Comparison of ENCODE assay signal across 12 cellular contexts in genomic region chr18:59220784-59221765, GRCh38. TPM values are rescaled to one million over a fixed set of nuclear protein-coding genes. Genes with fewer than 3 reads are reported as not detected.
DNase-seq lines count a peak whose midpoint lies in the region; ATAC-seq, FAIRE-seq and TF ChIP-seq lines count a peak whose summit lies in the region.
"Had no signal": no experiment of that assay in that cellular context is flagged by ENCODE, and none has a peak within 500 bp of the region (broad histone marks: within the 10 kb centered on the region; RNA-seq: fewer than 3 reads in every experiment).

No MANE protein-coding gene starts in this region.

- no peaks in the 10 kb centered on the region for H3K9me3 Mint-ChIP-seq in natural killer cell treated with Interleukin-12 subunit alpha and Interleukin-12 subunit beta and Interleukin-15 and Interleukin-18, amount 100 ng/mL, for 72 hours
- H3K9me3 Mint-ChIP-seq: central memory CD8-positive, alpha-beta T cell had no signal

- POLR2A ChIA-PET in HepG2 (lab: Yijun Ruan, JAX), result no interaction called here

- intact Hi-C loops in HepG2 (cut with micrococcal nuclease; ENCODE audit: unreplicated experiment), result no loop called here

- TF ChIP-seq EP300 in HepG2 (IDR thresholded peaks at IDR 0.05; ENCODE audit: low read depth in 2 of 2, low read length in 2 of 2) (no peak), HepG2 (CRISPR knock-in tag; IDR thresholded peaks at IDR 0.05; ENCODE audit: borderline replicate concordance) (no peak)

- H3K27ac ChIP-seq in SK-N-MC (peak overlapping the region; percentile 75), HepG2 (ENCODE audit: extremely low read length, insufficient read depth, low read length) (no peak overlapping the region)

- no peaks in the 10 kb centered on the region for H4K20me1 ChIP-seq in HepG2 (ENCODE audit: insufficient read depth, low read length)

- H3K36me3 ChIP-seq in ES-I3 (ENCODE audit: insufficient read depth, low read length) (no peaks in the 10 kb centered on the region), SK-N-MC (ENCODE audit: insufficient read depth, low read length) (peaks cover 12% of the 10 kb centered on the region; the same call in 1 of the 2 replicates), HepG2 (replicated peaks in 1 of 2; ENCODE audit: control insufficient read depth in 1 of 2, insufficient read depth in 2 of 2, low read length in 2 of 2) (no peaks in the 10 kb centered on the region)

- peak; percentile 34 for DNase-seq in AG08395 (ENCODE audit: low spot score)
- no peak for DNase-seq in SK-N-MC (ENCODE audit: low read depth, low spot score)
- no peak for DNase-seq in HepG2 (ENCODE audit: low spot score)
- no peak for DNase-seq in natural killer cell treated with Interleukin-12 subunit alpha and Interleukin-12 subunit beta and Interleukin-15 and Interleukin-18, amount 100 ng/mL, for 72 hours (ENCODE audit: low spot score)
- no peak for DNase-seq in NOMO-1 treated with DMSO at 0.1 percent for 48 hours (lab: John Stamatoyannopoulos, UW; ENCODE audit: unreplicated experiment)
- DNase-seq in activated CD4-positive, alpha-beta T cell treated with anti-CD3 and anti-CD28 coated beads, Interleukin-2, amount 50 U/mL, for 1 hour, result no peak

- H3K4me2 ChIP-seq in HepG2 (ENCODE audit: low read depth, low read length), result no peak overlapping the region

- CTCF ChIA-PET in HepG2 (lab: Yijun Ruan, JAX; ENCODE audit: low intra/inter-chr PET ratio, low total read pairs), result no interaction called here

- FAIRE-seq in HepG2 (lab: Jason Lieb, UNC), result no peak
- FAIRE-seq: K562 had no signal

- no peak overlapping the region for H2AFZ ChIP-seq in HepG2 (ENCODE audit: low read length)

- no TSS peak for BruUV-seq in HepG2 (replicated peaks; lab: Mats Ljungman, UMichigan)

- peaks cover 0 to 6% of the 10 kb centered on the region in 2 donors for H3K4me1 Mint-ChIP-seq in natural killer cell treated with Interleukin-12 subunit alpha and Interleukin-12 subunit beta and Interleukin-15 and Interleukin-18, amount 100 ng/mL, for 72 hours (ENCODE audit: low read depth in 2 of 2)
- H3K4me1 Mint-ChIP-seq: central memory CD8-positive, alpha-beta T cell had no signal

- H3K4me3 Mint-ChIP-seq in natural killer cell treated with Interleukin-12 subunit alpha and Interleukin-12 subunit beta and Interleukin-15 and Interleukin-18, amount 100 ng/mL, for 72 hours, result no peak overlapping the region
- H3K4me3 Mint-ChIP-seq: central memory CD8-positive, alpha-beta T cell had no signal

- H3K9ac ChIP-seq in ES-I3 (ENCODE audit: low read depth, low read length) (peak overlapping the region; percentile 46; the same call in 1 of the 2 replicates), SK-N-MC (ENCODE audit: insufficient read length) (peak overlapping the region; percentile 88), HepG2 (ENCODE audit: insufficient read depth, low read depth, low read length) (no peak overlapping the region)

- in situ Hi-C loops in HepG2 (cut with HindIII; ENCODE audit: extremely low pct_ligation_motif_present, low pct_unique_long_range_greater_than_20kb), result no loop called here

- no peaks in the 10 kb centered on the region for H3K79me2 ChIP-seq in HepG2 (ENCODE audit: insufficient read depth, low read length)

- no peak for TF ChIP-seq CTCF in HepG2 (CRISPR knock-in tag; IDR thresholded peaks at IDR 0.05)

- peaks cover 62 to 85% of the 10 kb centered on the region in 2 donors for H3K27me3 Mint-ChIP-seq in natural killer cell treated with Interleukin-12 subunit alpha and Interleukin-12 subunit beta and Interleukin-15 and Interleukin-18, amount 100 ng/mL, for 72 hours

- ATAC-seq in HepG2 (no peak; the same call in 1 of the 3 replicates), HG02610 (IDR thresholded peaks at IDR 0.05; ENCODE audit: unreplicated experiment) (no peak)
- ATAC-seq in natural killer cell treated with Interleukin-12 subunit alpha and Interleukin-12 subunit beta and Interleukin-15 and Interleukin-18, amount 100 ng/mL, for 72 hours, result no peak
- ATAC-seq: K562 had no signal

- H3K27me3 ChIP-seq in HepG2 (ENCODE audit: control insufficient read depth in 1 of 2, insufficient read depth in 2 of 2, low read length in 2 of 2), result peaks cover 9 to 39% of the 10 kb centered on the region in 2 experiments; a peak in 4 of 5 replicates

- H3K4me1 ChIP-seq in ES-I3 (ENCODE audit: insufficient read depth, low read length) (0 out of 2 replicates have a peak, but pooled peaks cover 3% of the 10 kb centered on the region), HepG2 (ENCODE audit: insufficient read depth, low read length) (peaks cover 17% of the 10 kb centered on the region)

- H3K4me3 ChIP-seq in SK-N-MC (peak overlapping the region; percentile 82), HepG2 (replicated peaks in 1 of 3; ENCODE audit: insufficient read depth in 1 of 3, low read depth in 2 of 3, low read length in 3 of 3) (no peak overlapping the region)
- H3K4me3 ChIP-seq: K562 had no signal

- no peaks in the 10 kb centered on the region; the same call in 1 of the 2 replicates for H3K9me3 ChIP-seq in ES-I3 (ENCODE audit: control insufficient read depth, insufficient read depth, low read length)
- H3K9me3 ChIP-seq in SK-N-MC (ENCODE audit: low read depth, low read length), result no peaks in the 10 kb centered on the region
- H3K9me3 ChIP-seq in HepG2 (ENCODE audit: low read length), result no peaks in the 10 kb centered on the region

- H3K27ac Mint-ChIP-seq in natural killer cell treated with Interleukin-12 subunit alpha and Interleukin-12 subunit beta and Interleukin-15 and Interleukin-18, amount 100 ng/mL, for 72 hours, result no peak overlapping the region

- TF ChIP-seq RAD21 in HepG2 (CRISPR knock-in tag; IDR thresholded peaks at IDR 0.05), result no peak

- TF ChIP-seq POLR2A in HepG2 (IDR thresholded peaks at IDR 0.05; ENCODE audit: insufficient read depth in 1 of 2, low read depth in 2 of 2, low read length in 2 of 2), result no peak

- WGBS in HepG2 (ENCODE audit: low lambda C conversion rate), result 12% methylated on average over 36 of the region's 47 CpGs

- no peaks in the 10 kb centered on the region for H3K36me3 Mint-ChIP-seq in natural killer cell treated with Interleukin-12 subunit alpha and Interleukin-12 subunit beta and Interleukin-15 and Interleukin-18, amount 100 ng/mL, for 72 hours

TF ChIP-seq in HepG2, 621 proteins besides CTCF, POLR2A, EP300 and RAD21 (continues in another document):
- TF ChIP-seq EED (CRISPR knock-in tag; IDR thresholded peaks at IDR 0.05) (no peak), ZNF660 (CRISPR knock-in tag; IDR thresholded peaks at IDR 0.05; ENCODE audit: borderline replicate concordance, low read depth) (no peak), ZNF34 (CRISPR knock-in tag; IDR thresholded peaks at IDR 0.05; ENCODE audit: borderline replicate concordance) (no peak)

RNA-seq across cellular contexts. Expression of gene GRP, which starts 1.1 kb away (rescaled TPM):
- not detected in 2 replicates for total RNA-seq in HepG2 (2016; rRNA removed; fragmentation: Illumina TruSeq; extraction: Trizol)
- not detected in 2 replicates for total RNA-seq in HepG2 (2016; cell fraction: cytosol; rRNA removed; fragmentation: Illumina TruSeq; extraction: Trizol; ENCODE audit: low read depth)
- total RNA-seq in HepG2 (2016; cell fraction: insoluble cytoplasmic fraction; rRNA removed; fragmentation: Illumina TruSeq; extraction: Trizol), result not detected in 2 replicates
- not detected in 2 replicates for total RNA-seq in HepG2 (2016; cell fraction: membrane; rRNA removed; fragmentation: Illumina TruSeq; extraction: Trizol)
- total RNA-seq in HepG2 (2016; cell fraction: nucleus; rRNA removed; fragmentation: Illumina TruSeq; extraction: Trizol), result not detected in 2 replicates
- polyA plus RNA-seq in HepG2 (2011; rRNA removed), result not detected in 2 replicates
- not detected in 2 replicates for polyA plus RNA-seq in HepG2 (2011; cell fraction: cytosol; rRNA removed)
- not detected in 2 replicates for polyA plus RNA-seq in HepG2 (2011; cell fraction: nucleus; rRNA removed)
- not detected in 2 replicates for polyA plus RNA-seq in HepG2 (2012)
- polyA plus RNA-seq in HepG2 (2016; cell fraction: cytosol; fragmentation: Illumina TruSeq; extraction: Trizol; ENCODE audit: low read depth), result not detected in 2 replicates
- polyA plus RNA-seq in HepG2 (2016; cell fraction: insoluble cytoplasmic fraction; fragmentation: Illumina TruSeq; extraction: Trizol; ENCODE audit: low read depth), result not detected in 2 replicates
- not detected in 2 replicates for polyA plus RNA-seq in HepG2 (2016; cell fraction: membrane; fragmentation: Illumina TruSeq; extraction: Trizol; ENCODE audit: low read depth)
- not detected in 2 replicates for polyA plus RNA-seq in HepG2 (2016; cell fraction: nucleus; fragmentation: Illumina TruSeq; extraction: Trizol; ENCODE audit: insufficient read depth, low read depth)
- not detected in 2 replicates for polyA minus RNA-seq in HepG2 (2011; rRNA and poly(A)+ RNA removed; ENCODE audit: low replicate concordance)
- not detected in 2 replicates for polyA minus RNA-seq in HepG2 (2011; cell fraction: cytosol; rRNA and poly(A)+ RNA removed)
- not detected in 2 replicates for polyA minus RNA-seq in HepG2 (2011; cell fraction: nucleus; rRNA and poly(A)+ RNA removed)
- not detected for total RNA-seq in natural killer cell treated with Interleukin-12 subunit alpha and Interleukin-12 subunit beta and Interleukin-15 and Interleukin-18, amount 100 ng/mL, for 72 hours
- total RNA-seq: activated CD8-positive, alpha-beta memory T cell treated with anti-CD3 and anti-CD28 coated beads for 36 hours; K562; pulmonary artery endothelial cell had no signal

RNA-seq across cellular contexts. Expression of gene RAX, which starts 52.2 kb away (rescaled TPM):
- not detected in 2 replicates for total RNA-seq in HepG2 (2016; rRNA removed; fragmentation: Illumina TruSeq; extraction: Trizol)
- total RNA-seq in HepG2 (2016; cell fraction: cytosol; rRNA removed; fragmentation: Illumina TruSeq; extraction: Trizol; ENCODE audit: low read depth), result not detected in 2 replicates
- not detected in 2 replicates for total RNA-seq in HepG2 (2016; cell fraction: insoluble cytoplasmic fraction; rRNA removed; fragmentation: Illumina TruSeq; extraction: Trizol)
- not detected in 2 replicates for total RNA-seq in HepG2 (2016; cell fraction: membrane; rRNA removed; fragmentation: Illumina TruSeq; extraction: Trizol)
- total RNA-seq in HepG2 (2016; cell fraction: nucleus; rRNA removed; fragmentation: Illumina TruSeq; extraction: Trizol), result not detected in 2 replicates
- polyA plus RNA-seq in HepG2 (2011; rRNA removed), result not detected in 2 replicates
- polyA plus RNA-seq in HepG2 (2011; cell fraction: cytosol; rRNA removed), result not detected in 2 replicates
- polyA plus RNA-seq in HepG2 (2011; cell fraction: nucleus; rRNA removed), result not detected in 2 replicates
- polyA plus RNA-seq in HepG2 (2012), result not detected in 2 replicates
- polyA plus RNA-seq in HepG2 (2016; cell fraction: cytosol; fragmentation: Illumina TruSeq; extraction: Trizol; ENCODE audit: low read depth), result not detected in 2 replicates
- not detected in 2 replicates for polyA plus RNA-seq in HepG2 (2016; cell fraction: insoluble cytoplasmic fraction; fragmentation: Illumina TruSeq; extraction: Trizol; ENCODE audit: low read depth)
- not detected in 2 replicates for polyA plus RNA-seq in HepG2 (2016; cell fraction: membrane; fragmentation: Illumina TruSeq; extraction: Trizol; ENCODE audit: low read depth)
- polyA plus RNA-seq in HepG2 (2016; cell fraction: nucleus; fragmentation: Illumina TruSeq; extraction: Trizol; ENCODE audit: insufficient read depth, low read depth), result not detected in 2 replicates
- not detected in 2 replicates for polyA minus RNA-seq in HepG2 (2011; rRNA and poly(A)+ RNA removed; ENCODE audit: low replicate concordance)
- polyA minus RNA-seq in HepG2 (2011; cell fraction: cytosol; rRNA and poly(A)+ RNA removed), result not detected in 2 replicates
- not detected in 2 replicates for polyA minus RNA-seq in HepG2 (2011; cell fraction: nucleus; rRNA and poly(A)+ RNA removed)
- not detected for total RNA-seq in natural killer cell treated with Interleukin-12 subunit alpha and Interleukin-12 subunit beta and Interleukin-15 and Interleukin-18, amount 100 ng/mL, for 72 hours
- total RNA-seq: activated CD8-positive, alpha-beta memory T cell treated with anti-CD3 and anti-CD28 coated beads for 36 hours; K562; pulmonary artery endothelial cell had no signal
- polyA plus RNA-seq: K562 had no signal
